In genomic region chr6:5435449-5435848, GRCh38 we compare ENCODE assay signal across 18 cellular contexts.
A peak's percentile ranks its signal among the peaks of the same experiment; 100 is the strongest.
DNase-seq lines count a peak whose midpoint lies in the region; ATAC-seq and TF ChIP-seq lines count a peak whose summit lies in the region.
"Had no signal": no experiment of that assay in that cellular context is flagged by ENCODE, and none has a peak within 500 bp of the region (broad histone marks: within the 10 kb centered on the region; RNA-seq: fewer than 3 reads in every experiment).

No MANE protein-coding gene starts in this region.

- 0 out of 2 replicates have a peak, but pooled peaks cover 2% of the 10 kb centered on the region for H3K4me1 ChIP-seq in Panc1 (ENCODE audit: control insufficient read depth, insufficient read depth, low read length)

- TF ChIP-seq CTCF in BJ (IDR thresholded peaks at IDR 0.05; ENCODE audit: insufficient read depth, low read depth, low read length), result no peak
- no peak for TF ChIP-seq CTCF in Panc1 (IDR thresholded peaks at IDR 0.05)
- no peak for TF ChIP-seq CTCF in osteocyte (IDR thresholded peaks at IDR 0.05)

- H3K27ac Mint-ChIP-seq in osteocyte (ENCODE audit: unreplicated experiment), result peak overlapping the region; percentile 70
- H3K27ac Mint-ChIP-seq: activated T-helper 2 cell treated with anti-CD3 and anti-CD28 coated beads, Interferon-gamma antibody, Interleukin-2, Interleukin-4, amounts not matched to agents 10 μg/mL and 5 μg/mL and 100 μg/mL, durations not matched to agents 14 hours and 24 hours and 36 hours; T-cell had no signal

- DNase-seq in BJ (ENCODE audit: low read depth) (peak; percentile 15), Panc1 (ENCODE audit: low read depth, low spot score) (peak; percentile 2), fibroblast of gingiva (ENCODE audit: low read depth) (peak; percentile 62), osteocyte (ENCODE audit: extremely low spot score, unreplicated experiment) (no peak), GF-D8 (lab: John Stamatoyannopoulos, UW) (no peak)
- DNase-seq: activated CD8-positive, alpha-beta memory T cell treated with anti-CD3 and anti-CD28 coated beads for 24 hours; amygdala; DMS53; left colon; NCI-H2081; T-cell; WERI-Rb-1 had no signal

- H3K27me3 ChIP-seq in BJ (ENCODE audit: control insufficient read depth, insufficient read depth, low read length) (no peaks in the 10 kb centered on the region), Panc1 (ENCODE audit: control insufficient read depth, insufficient read depth, low read length) (no peaks in the 10 kb centered on the region)
- H3K27me3 ChIP-seq: hepatocyte had no signal

- POLR2A ChIA-PET in BJ (lab: Charles Lee) (no interaction called here), Panc1 (lab: Charles Lee) (interaction anchor here (0.6 kb wide), 1 partner anchor 20 kb away, joined by 3 read pairs; no protein-coding TSS in a partner anchor)

- in situ Hi-C loops in Panc1 (cut with HindIII; ENCODE audit: low pct_unique_long_range_greater_than_20kb, low sequenced_read_pairs), result no loop called here

- H3K36me3 Mint-ChIP-seq in osteocyte (ENCODE audit: unreplicated experiment), result peaks cover 8% of the 10 kb centered on the region

- ATAC-seq in Panc1, result no peak
- ATAC-seq in GM18870 (IDR thresholded peaks at IDR 0.05; ENCODE audit: unreplicated experiment), result no peak
- ATAC-seq in GM18511 (IDR thresholded peaks at IDR 0.05; ENCODE audit: unreplicated experiment), result no peak
- no peak for ATAC-seq in GM21360 (IDR thresholded peaks at IDR 0.05; ENCODE audit: unreplicated experiment)
- ATAC-seq: left colon, T-cell had no signal

- BruUV-seq in Panc1 (replicated peaks; lab: Mats Ljungman, UMichigan), result no TSS peak

- peaks cover 39% of the 10 kb centered on the region for H3K4me1 Mint-ChIP-seq in osteocyte (ENCODE audit: unreplicated experiment)

- intact Hi-C loops in Panc1 (cut with micrococcal nuclease; ENCODE audit: unreplicated experiment), result no loop called here

- H3K36me3 ChIP-seq in BJ (ENCODE audit: control insufficient read depth, insufficient read depth, low read length) (no peaks in the 10 kb centered on the region; the same call in 1 of the 2 replicates), Panc1 (ENCODE audit: control insufficient read depth, insufficient read depth, low read length) (no peaks in the 10 kb centered on the region)
- H3K36me3 ChIP-seq: WERI-Rb-1 had no signal

- H3K27ac ChIP-seq in Panc1 (ENCODE audit: low read length), result no peak overlapping the region
- H3K27ac ChIP-seq: C4-2B, hepatocyte, WERI-Rb-1 had no signal

- no peak overlapping the region for H3K4me3 ChIP-seq in BJ (ENCODE audit: low read depth, low read length)
- H3K4me3 ChIP-seq in Panc1 (ENCODE audit: low read depth in 2 of 2, low read length in 2 of 2), result no peak overlapping the region
- H3K4me3 ChIP-seq: hepatocyte had no signal

- CTCF ChIA-PET in BJ (lab: Yijun Ruan, JAX) (no interaction called here), Panc1 (lab: Charles Lee) (no interaction called here)

- H3K27me3 Mint-ChIP-seq in osteocyte (ENCODE audit: unreplicated experiment), result no peaks in the 10 kb centered on the region
- H3K27me3 Mint-ChIP-seq: T-cell had no signal

- H3K4me3 Mint-ChIP-seq in osteocyte (ENCODE audit: unreplicated experiment), result no peak overlapping the region
- H3K4me3 Mint-ChIP-seq: T-cell had no signal

- peaks cover 14% of the 10 kb centered on the region for H3K9me3 Mint-ChIP-seq in osteocyte (ENCODE audit: unreplicated experiment)

- H3K9me3 ChIP-seq in Panc1 (ENCODE audit: control insufficient read depth, insufficient read depth, low read depth, low read length), result no peaks in the 10 kb centered on the region

Comparison
In these comparisons a context has a peak if more than half of its experiments do, and no peak if none do; other contexts are left out.
1. DNase-seq: peak in BJ (single experiment), Panc1 (single experiment) and fibroblast of gingiva (single experiment); none in osteocyte (single experiment) and GF-D8 (single experiment).